Comparison of ENCODE assay signal across 30 cellular contexts in the genomic region with DNA sequence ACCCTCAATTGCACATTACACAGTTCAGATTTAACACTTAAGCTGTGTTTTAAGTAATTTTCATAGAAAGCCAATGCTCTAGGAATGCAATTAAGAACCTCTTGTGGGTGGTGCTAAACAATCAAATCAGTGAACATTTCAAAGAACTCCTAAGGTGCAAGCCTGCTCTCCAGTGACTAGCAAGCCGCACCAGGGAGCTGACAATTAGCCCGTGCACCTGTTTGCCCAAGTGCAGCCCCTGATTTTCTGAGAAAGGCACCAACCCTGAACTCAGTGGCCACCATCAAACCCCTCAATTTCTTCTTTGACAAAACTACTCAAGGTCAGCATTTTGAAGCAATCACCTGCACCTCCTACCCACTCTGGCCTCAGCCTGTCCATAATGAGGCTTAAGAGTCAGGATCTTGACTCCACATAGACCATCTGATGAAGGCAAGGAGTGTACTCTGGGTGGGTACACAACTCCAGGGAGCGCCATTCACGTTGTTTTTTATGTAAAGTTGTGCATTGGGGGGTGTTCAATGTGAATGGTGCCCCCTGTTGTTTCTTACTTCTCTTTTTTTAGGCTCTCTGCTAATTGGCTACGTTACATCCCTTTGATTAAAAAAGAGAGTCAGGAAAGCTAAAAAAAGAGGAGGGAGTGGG.
"Had no signal": no experiment of that assay in that cellular context is flagged by ENCODE, and none has a peak within 500 bp of the region (broad histone marks: within the 10 kb centered on the region; RNA-seq: fewer than 3 reads in every experiment).

No MANE protein-coding gene starts in this region.

- H3K27me3 Mint-ChIP-seq: activated CD4-positive, alpha-beta memory T cell treated with anti-CD3 and anti-CD28 coated beads for 36 hours; activated CD4-positive, alpha-beta T cell treated with anti-CD3 and anti-CD28 coated beads, Interleukin-2, amount 10 ng/mL, durations not matched to agents 24 days and 14 days; activated naive CD4-positive, alpha-beta T cell treated with anti-CD3 and anti-CD28 coated beads, Interleukin-2, amount 10 ng/mL, durations not matched to agents 7 days and 5 days; activated naive CD8-positive, alpha-beta T cell treated with anti-CD3 and anti-CD28 coated beads, Interleukin-2, amount 10 ng/mL, durations not matched to agents 7 days and 5 days; effector memory CD8-positive, alpha-beta T cell; stimulated activated naive B cell treated with anti-CD40 and anti-IgM and Interleukin-4, amounts not matched to agents 10 μg/mL and 1 μg/mL and 100 μg/mL, for 72 hours had no signal

- H3K9me3 Mint-ChIP-seq: activated CD4-positive, alpha-beta memory T cell treated with anti-CD3 and anti-CD28 coated beads for 36 hours; activated CD4-positive, alpha-beta T cell treated with anti-CD3 and anti-CD28 coated beads, Interleukin-2, amount 10 ng/mL, durations not matched to agents 24 days and 14 days; activated naive CD4-positive, alpha-beta T cell treated with anti-CD3 and anti-CD28 coated beads, Interleukin-2, amount 10 ng/mL, durations not matched to agents 7 days and 5 days; activated naive CD8-positive, alpha-beta T cell treated with anti-CD3 and anti-CD28 coated beads, Interleukin-2, amount 10 ng/mL, durations not matched to agents 7 days and 5 days; activated T-cell treated with anti-CD3 and anti-CD28 coated beads, Interleukin-2, amount 50 U/mL, for 24 hours; stimulated activated naive B cell treated with anti-CD40 and anti-IgM and Interleukin-4, amounts not matched to agents 10 μg/mL and 1 μg/mL and 100 μg/mL, for 72 hours had no signal

- H3K36me3 ChIP-seq: ascending aorta, gastrocnemius medialis, lower lobe of right lung, stomach, thyroid gland, upper lobe of left lung, vagina, WERI-Rb-1 had no signal

- DNase-seq: activated CD4-positive, alpha-beta memory T cell treated with anti-CD3 and anti-CD28 coated beads for 36 hours; activated CD4-positive, alpha-beta T cell treated with anti-CD3 and anti-CD28 coated beads, Interleukin-2, amount 10 ng/mL, durations not matched to agents 24 days and 14 days; activated CD4-positive, CD25-positive, alpha-beta regulatory T cell treated with anti-CD3 and anti-CD28 coated beads, Interleukin-2, amount 50 U/mL, for 72 hours; activated CD8-positive, alpha-beta memory T cell treated with anti-CD3 and anti-CD28 coated beads, Interleukin-2, amount 50 U/mL, for 48 hours; activated gamma-delta T cell; activated naive CD4-positive, alpha-beta T cell treated with anti-CD3 and anti-CD28 coated beads, Interleukin-2, amount 10 ng/mL, durations not matched to agents 7 days and 5 days; activated naive CD8-positive, alpha-beta T cell treated with anti-CD3 and anti-CD28 coated beads, Interleukin-2, amount 10 ng/mL, durations not matched to agents 7 days and 5 days; activated T-cell treated with anti-CD3 and anti-CD28 coated beads, Interleukin-2, amount 50 U/mL, for 24 hours; cortex of kidney; effector memory CD8-positive, alpha-beta T cell; erythroblast; gastrocnemius medialis; glutamatergic neuron; kidney glomerular epithelial cell; lower lobe of right lung; mesenchymal stem cell; natural killer cell; stimulated activated CD4-positive, alpha-beta T cell treated with anti-CD3 and anti-CD28 coated beads, Interleukin-4, amount 100 ng/mL, for 24 hours; stimulated activated naive B cell treated with anti-CD40 and anti-IgM and Interleukin-4, amounts not matched to agents 10 μg/mL and 1 μg/mL and 100 μg/mL, for 72 hours; stomach; T1000; thyroid gland; WERI-Rb-1 had no signal

- H3K27ac ChIP-seq: ascending aorta, gastrocnemius medialis, lower lobe of right lung, skin epidermis, stomach, thyroid gland, upper lobe of left lung, vagina, WERI-Rb-1 had no signal

- H3K27me3 ChIP-seq: ascending aorta, gastrocnemius medialis, stomach, thyroid gland, upper lobe of left lung, vagina had no signal

- H3K4me1 Mint-ChIP-seq: activated CD4-positive, alpha-beta T cell treated with anti-CD3 and anti-CD28 coated beads, Interleukin-2, amount 10 ng/mL, durations not matched to agents 24 days and 14 days; activated naive CD4-positive, alpha-beta T cell treated with anti-CD3 and anti-CD28 coated beads, Interleukin-2, amount 10 ng/mL, durations not matched to agents 7 days and 5 days; activated naive CD8-positive, alpha-beta T cell treated with anti-CD3 and anti-CD28 coated beads, Interleukin-2, amount 10 ng/mL, durations not matched to agents 7 days and 5 days; natural killer cell; stimulated activated naive B cell treated with anti-CD40 and anti-IgM and Interleukin-4, amounts not matched to agents 10 μg/mL and 1 μg/mL and 100 μg/mL, for 72 hours had no signal

- ATAC-seq: effector memory CD8-positive, alpha-beta T cell; gastrocnemius medialis; left lobe of liver; lower lobe of right lung; natural killer cell; sciatic nerve; stimulated activated naive B cell treated with anti-CD40 and anti-IgM and Interleukin-4, amounts not matched to agents 10 μg/mL and 1 μg/mL and 100 μg/mL, for 72 hours had no signal

- H3K27ac Mint-ChIP-seq: activated CD4-positive, alpha-beta memory T cell treated with anti-CD3 and anti-CD28 coated beads for 36 hours; activated CD4-positive, alpha-beta T cell treated with anti-CD3 and anti-CD28 coated beads, Interleukin-2, amount 10 ng/mL, durations not matched to agents 24 days and 14 days; activated naive CD4-positive, alpha-beta T cell treated with anti-CD3 and anti-CD28 coated beads, Interleukin-2, amount 10 ng/mL, durations not matched to agents 7 days and 5 days; activated naive CD8-positive, alpha-beta T cell treated with anti-CD3 and anti-CD28 coated beads, Interleukin-2, amount 10 ng/mL, durations not matched to agents 7 days and 5 days; activated T-cell treated with anti-CD3 and anti-CD28 coated beads, Interleukin-2, amount 50 U/mL, for 24 hours; effector memory CD8-positive, alpha-beta T cell; natural killer cell; stimulated activated naive B cell treated with anti-CD40 and anti-IgM and Interleukin-4, amounts not matched to agents 10 μg/mL and 1 μg/mL and 100 μg/mL, for 72 hours had no signal

- H3K4me3 ChIP-seq: ascending aorta, gastrocnemius medialis, lower lobe of right lung, skin epidermis, stomach, thyroid gland, upper lobe of left lung, vagina had no signal

- H3K4me3 Mint-ChIP-seq: activated CD4-positive, alpha-beta memory T cell treated with anti-CD3 and anti-CD28 coated beads for 36 hours; activated CD4-positive, alpha-beta T cell treated with anti-CD3 and anti-CD28 coated beads, Interleukin-2, amount 10 ng/mL, durations not matched to agents 24 days and 14 days; activated naive CD4-positive, alpha-beta T cell treated with anti-CD3 and anti-CD28 coated beads, Interleukin-2, amount 10 ng/mL, durations not matched to agents 7 days and 5 days; activated naive CD8-positive, alpha-beta T cell treated with anti-CD3 and anti-CD28 coated beads, Interleukin-2, amount 10 ng/mL, durations not matched to agents 7 days and 5 days; activated T-cell treated with anti-CD3 and anti-CD28 coated beads, Interleukin-2, amount 50 U/mL, for 24 hours; brain; effector memory CD8-positive, alpha-beta T cell; natural killer cell; stimulated activated naive B cell treated with anti-CD40 and anti-IgM and Interleukin-4, amounts not matched to agents 10 μg/mL and 1 μg/mL and 100 μg/mL, for 72 hours had no signal

- H3K4me1 ChIP-seq: ascending aorta, gastrocnemius medialis, lower lobe of right lung, stomach, thyroid gland, upper lobe of left lung, vagina had no signal

- H3K36me3 Mint-ChIP-seq: activated CD4-positive, alpha-beta memory T cell treated with anti-CD3 and anti-CD28 coated beads for 36 hours; activated naive CD4-positive, alpha-beta T cell treated with anti-CD3 and anti-CD28 coated beads, Interleukin-2, amount 10 ng/mL, durations not matched to agents 7 days and 5 days; activated naive CD8-positive, alpha-beta T cell treated with anti-CD3 and anti-CD28 coated beads, Interleukin-2, amount 10 ng/mL, durations not matched to agents 7 days and 5 days; brain; natural killer cell; stimulated activated naive B cell treated with anti-CD40 and anti-IgM and Interleukin-4, amounts not matched to agents 10 μg/mL and 1 μg/mL and 100 μg/mL, for 72 hours had no signal

- H3K9me3 ChIP-seq: ascending aorta, gastrocnemius medialis, lower lobe of right lung, stomach, thyroid gland, upper lobe of left lung, vagina had no signal
